7 cellular contexts compared by ENCODE assay signal in genomic region chr6:148251286-148251685, GRCh38.
A peak's percentile ranks its signal among the peaks of the same experiment; 100 is the strongest.
DNase-seq lines count a peak whose midpoint lies in the region; ATAC-seq and TF ChIP-seq lines count a peak whose summit lies in the region.

No MANE protein-coding gene starts in this region.

- intact Hi-C loops in dorsolateral prefrontal cortex (cut with DNase I), result loop anchor here in 1 of 2 donors (5.0 kb wide), 1 partner anchor 74 kb away; no protein-coding TSS in a partner anchor

- peak overlapping the region in 16 of 59 donors; percentile 0 to 70 (median 46) for H3K27ac ChIP-seq in dorsolateral prefrontal cortex

- peak overlapping the region in 2 of 59 donors; percentile 13 for H3K4me3 ChIP-seq in dorsolateral prefrontal cortex

- TF ChIP-seq CTCF in dorsolateral prefrontal cortex (IDR thresholded peaks at IDR 0.05 in 54 of 56, conservative IDR thresholded peaks at IDR 0.05 in 2 of 56; ENCODE audit: low read depth in 1 of 56, partially characterized antibody in 56 of 56) (peak in 54 of 56 donors; percentile 35 to 79 (median 59)), omental fat pad (IDR thresholded peaks at IDR 0.05) (no peak)

- peak; percentile 70 for ATAC-seq in GM21360 (IDR thresholded peaks at IDR 0.05; ENCODE audit: unreplicated experiment)
- ATAC-seq in omental fat pad (ENCODE audit: low FRiP score), result peak; percentile 77
- ATAC-seq in GM21619 (IDR thresholded peaks at IDR 0.05; ENCODE audit: unreplicated experiment), result no peak

- H3K27me3 ChIP-seq in dorsolateral prefrontal cortex, result no peaks in the 10 kb centered on the region

- DNase-seq in NCI-H2227 (lab: John Stamatoyannopoulos, UW; ENCODE audit: unreplicated experiment) (peak; percentile 4), dorsolateral prefrontal cortex (no peak), omental fat pad (ENCODE audit: low spot score) (no peak)
- no peak for DNase-seq in activated CD8-positive, alpha-beta memory T cell treated with anti-CD3 and anti-CD28 coated beads for 24 hours
- DNase-seq in stimulated activated CD4-positive, alpha-beta T cell treated with anti-CD3 and anti-CD28 coated beads, Interleukin-4, amount 100 ng/mL, for 4 hours, result no peak

Comparison
In these comparisons a context has a peak if more than half of its experiments do, and no peak if none do; other contexts are left out.
1. CTCF ChIP-seq: peak in dorsolateral prefrontal cortex (54 of 56); none in omental fat pad (0 of 3).